1 cellular context compared by ENCODE assay signal in genomic region chr16:58198739-58199411, GRCh38.
TF ChIP-seq lines count a peak whose summit lies in the region.

No MANE protein-coding gene starts in this region.

TF ChIP-seq in HepG2, 621 proteins besides CTCF, POLR2A, EP300 and RAD21:
- TF ChIP-seq PBX2 (CRISPR knock-in tag; IDR thresholded peaks at IDR 0.05) (0 out of 2 replicates have a peak, but pooled peaks have one; percentile 8), SIX1 (CRISPR knock-in tag; IDR thresholded peaks at IDR 0.05; ENCODE audit: borderline replicate concordance) (no peak), ZNF460 (CRISPR knock-in tag; IDR thresholded peaks at IDR 0.05; ENCODE audit: borderline replicate concordance) (no peak), ZMYM3 (CRISPR knock-in tag; IDR thresholded peaks at IDR 0.05) (peak; percentile 61; the same call in 1 of the 2 replicates), ZNF768 (CRISPR knock-in tag; IDR thresholded peaks at IDR 0.05) (peak; percentile 85; the same call in 1 of the 2 replicates), ZSCAN9 (CRISPR knock-in tag; IDR thresholded peaks at IDR 0.05; ENCODE audit: borderline replicate concordance) (no peak), ZNF263 (CRISPR knock-in tag; IDR thresholded peaks at IDR 0.05) (0 out of 2 replicates have a peak, but pooled peaks have one; percentile 30), MAX (IDR thresholded peaks at IDR 0.05) (no peak), REXO4 (CRISPR knock-in tag; IDR thresholded peaks at IDR 0.05; ENCODE audit: borderline replicate concordance) (no peak)
